In genomic region chr10:38403347-38404117, GRCh38 we compare ENCODE assay signal across 8 cellular contexts.
DNase-seq lines count a peak whose midpoint lies in the region; ATAC-seq and TF ChIP-seq lines count a peak whose summit lies in the region.
"Not testable (repeated sequence)": the region's sequence is repeated elsewhere in the genome, so short reads cannot be mapped to it uniquely, and the experiment has no call there.

No MANE protein-coding gene starts in this region.

- intact Hi-C loops in CD14-positive monocyte (cut with micrococcal nuclease): loop anchor here in 1 of 2 donors (5.0 kb wide), 1 partner anchor 546 kb away; the partner anchor contains the start of gene ZNF248
- intact Hi-C loops in esophagus muscularis mucosa (cut with DNase I); ovary (cut with DNase I): not testable (repeated sequence)

- in situ Hi-C loops in astrocyte of the spinal cord (cut with HindIII; ENCODE audit: low sequenced_read_pairs): not testable (repeated sequence)

- H3K4me3 Mint-ChIP-seq in CD14-positive monocyte: peak overlapping the region; percentile 71 to 84

- H3K9me3 Mint-ChIP-seq in CD14-positive monocyte: not testable (repeated sequence)

- H3K27ac ChIP-seq in esophagus muscularis mucosa (replicated peaks in 1 of 4) (peak overlapping the region; percentile 82 to 95 (median 90)), layer of hippocampus (ENCODE audit: low read depth, low read length) (peak overlapping the region; percentile 92), ovary (peak overlapping the region; percentile 88), thoracic aorta (peak overlapping the region; percentile 95 to 99)

- TF ChIP-seq POLR2A in esophagus muscularis mucosa (IDR thresholded peaks at IDR 0.05; ENCODE audit: low read depth); ovary (IDR thresholded peaks at IDR 0.05): not testable (repeated sequence)

- H3K4me3 ChIP-seq in WI38 (ENCODE audit: low read depth, low read length): peak overlapping the region; percentile 44
- H3K4me3 ChIP-seq in astrocyte of the spinal cord (ENCODE audit: low read depth, low read length): peak overlapping the region; percentile 51
- H3K4me3 ChIP-seq in esophagus muscularis mucosa: peak overlapping the region; percentile 56 to 77 (median 72)
- H3K4me3 ChIP-seq in ovary: peak overlapping the region; percentile 47
- H3K4me3 ChIP-seq in thoracic aorta: peak overlapping the region; percentile 87

- not testable (repeated sequence) for H3K4me1 Mint-ChIP-seq in CD14-positive monocyte

- H3K27ac Mint-ChIP-seq in CD14-positive monocyte: peak overlapping the region; percentile 94 to 98 (median 98)

- ATAC-seq in thoracic aorta (ENCODE audit: insufficient number of reproducible peaks, low FRiP score, low read depth): not testable (repeated sequence)

- 68% methylated on average over 21 of the region's 23 CpGs for WGBS in esophagus muscularis mucosa
- WGBS in ovary, 3 donors: 66 to 77% (median 66%) methylated on average over 23 of the region's 23 CpGs

- peaks cover 0 to 12% (median 4%) of the 10 kb centered on the region in 4 donors for H3K4me1 ChIP-seq in esophagus muscularis mucosa
- H3K4me1 ChIP-seq in ovary (ENCODE audit: insufficient read depth); thoracic aorta (ENCODE audit: control insufficient read depth in 1 of 2, low read depth in 2 of 2): not testable (repeated sequence)

- TF ChIP-seq CTCF in CD14-positive monocyte (IDR thresholded peaks at IDR 0.05); WI38 (IDR thresholded peaks at IDR 0.05; ENCODE audit: low read depth, low read length); astrocyte of the spinal cord (IDR thresholded peaks at IDR 0.05; ENCODE audit: low read depth, low read length); ovary (IDR thresholded peaks at IDR 0.05): not testable (repeated sequence)
- peak in 1 of 3 experiments; percentile 5 for TF ChIP-seq CTCF in esophagus muscularis mucosa (IDR thresholded peaks at IDR 0.05)
- TF ChIP-seq CTCF in thoracic aorta (IDR thresholded peaks at IDR 0.05): peak; percentile 17

- TF ChIP-seq RAD21 in Ishikawa (IDR thresholded peaks at IDR 0.05; ENCODE audit: low read depth): not testable (repeated sequence)

- H3K27me3 Mint-ChIP-seq in CD14-positive monocyte (ENCODE audit: low read depth in 3 of 3): not testable (repeated sequence)

- H3K27me3 ChIP-seq in esophagus muscularis mucosa; layer of hippocampus (ENCODE audit: control insufficient read depth, insufficient read depth, low read length); ovary; thoracic aorta (replicated peaks; ENCODE audit: insufficient read depth): not testable (repeated sequence)

- not testable (repeated sequence) for H3K36me3 Mint-ChIP-seq in CD14-positive monocyte

- H3K9me3 ChIP-seq in esophagus muscularis mucosa, ovary, thoracic aorta: not testable (repeated sequence)

- H3K36me3 ChIP-seq in esophagus muscularis mucosa, ovary, thoracic aorta: not testable (repeated sequence)

- TF ChIP-seq EP300 in Ishikawa (IDR thresholded peaks at IDR 0.05; ENCODE audit: borderline replicate concordance); esophagus muscularis mucosa (IDR thresholded peaks at IDR 0.05); ovary (IDR thresholded peaks at IDR 0.05): not testable (repeated sequence)

- not testable (repeated sequence) for DNase-seq in CD14-positive monocyte (ENCODE audit: low spot score); esophagus muscularis mucosa (ENCODE audit: extremely low spot score); thoracic aorta (ENCODE audit: low spot score)
- DNase-seq in astrocyte of the spinal cord (ENCODE audit: low read depth, low spot score) (peak; percentile 14), ovary (peak in 3 of 5 donors; percentile 32 to 35 (median 33))

TF ChIP-seq in Ishikawa, 13 proteins besides CTCF, POLR2A, EP300 and RAD21:
- TF ChIP-seq CREB1 (IDR thresholded peaks at IDR 0.05; ENCODE audit: low read depth): 0 out of 2 replicates have a peak, but pooled peaks have one; percentile 2
